ENCODE assay signal across 1 cellular context in the genomic region with DNA sequence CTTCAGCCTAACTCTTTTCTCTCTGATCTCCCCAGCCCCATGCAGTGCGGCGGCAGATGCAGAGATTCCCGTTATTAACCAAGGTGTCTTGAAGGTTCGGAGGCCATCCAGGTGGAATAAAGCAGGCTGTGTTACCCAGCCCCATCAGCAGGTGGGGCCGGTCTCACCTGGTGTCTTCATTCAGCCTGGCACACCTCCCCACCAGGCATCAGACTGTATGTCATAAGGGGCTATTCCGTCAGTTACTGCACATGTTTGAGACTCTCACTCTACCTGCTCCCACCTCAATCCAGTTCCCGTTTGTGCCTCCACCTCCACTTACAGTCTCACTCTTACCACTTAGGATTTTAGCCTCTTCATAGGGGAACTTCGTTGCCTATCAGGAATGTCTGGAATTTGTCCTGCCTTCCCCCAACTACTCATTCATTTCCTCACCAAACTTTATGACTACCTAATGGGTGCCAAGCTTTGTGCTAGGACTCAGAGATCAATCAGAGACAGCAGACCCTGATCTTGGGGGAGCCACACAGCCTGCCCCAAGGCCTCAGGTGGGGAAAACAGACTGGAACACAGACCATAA.
TF ChIP-seq lines count a peak whose summit lies in the region.

No MANE protein-coding gene starts in this region.

TF ChIP-seq in Ishikawa, 13 proteins besides CTCF, POLR2A, EP300 and RAD21:
- TF ChIP-seq, protein P1, sequence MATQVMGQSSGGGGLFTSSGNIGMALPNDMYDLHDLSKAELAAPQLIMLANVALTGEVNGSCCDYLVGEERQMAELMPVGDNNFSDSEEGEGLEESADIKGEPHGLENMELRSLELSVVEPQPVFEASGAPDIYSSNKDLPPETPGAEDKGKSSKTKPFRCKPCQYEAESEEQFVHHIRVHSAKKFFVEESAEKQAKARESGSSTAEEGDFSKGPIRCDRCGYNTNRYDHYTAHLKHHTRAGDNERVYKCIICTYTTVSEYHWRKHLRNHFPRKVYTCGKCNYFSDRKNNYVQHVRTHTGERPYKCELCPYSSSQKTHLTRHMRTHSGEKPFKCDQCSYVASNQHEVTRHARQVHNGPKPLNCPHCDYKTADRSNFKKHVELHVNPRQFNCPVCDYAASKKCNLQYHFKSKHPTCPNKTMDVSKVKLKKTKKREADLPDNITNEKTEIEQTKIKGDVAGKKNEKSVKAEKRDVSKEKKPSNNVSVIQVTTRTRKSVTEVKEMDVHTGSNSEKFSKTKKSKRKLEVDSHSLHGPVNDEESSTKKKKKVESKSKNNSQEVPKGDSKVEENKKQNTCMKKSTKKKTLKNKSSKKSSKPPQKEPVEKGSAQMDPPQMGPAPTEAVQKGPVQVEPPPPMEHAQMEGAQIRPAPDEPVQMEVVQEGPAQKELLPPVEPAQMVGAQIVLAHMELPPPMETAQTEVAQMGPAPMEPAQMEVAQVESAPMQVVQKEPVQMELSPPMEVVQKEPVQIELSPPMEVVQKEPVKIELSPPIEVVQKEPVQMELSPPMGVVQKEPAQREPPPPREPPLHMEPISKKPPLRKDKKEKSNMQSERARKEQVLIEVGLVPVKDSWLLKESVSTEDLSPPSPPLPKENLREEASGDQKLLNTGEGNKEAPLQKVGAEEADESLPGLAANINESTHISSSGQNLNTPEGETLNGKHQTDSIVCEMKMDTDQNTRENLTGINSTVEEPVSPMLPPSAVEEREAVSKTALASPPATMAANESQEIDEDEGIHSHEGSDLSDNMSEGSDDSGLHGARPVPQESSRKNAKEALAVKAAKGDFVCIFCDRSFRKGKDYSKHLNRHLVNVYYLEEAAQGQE (IDR thresholded peaks at IDR 0.05; ENCODE audit: low read depth): no peak
- TF ChIP-seq TEAD4 (IDR thresholded peaks at IDR 0.05): peak; percentile 46
